In the genomic region with DNA sequence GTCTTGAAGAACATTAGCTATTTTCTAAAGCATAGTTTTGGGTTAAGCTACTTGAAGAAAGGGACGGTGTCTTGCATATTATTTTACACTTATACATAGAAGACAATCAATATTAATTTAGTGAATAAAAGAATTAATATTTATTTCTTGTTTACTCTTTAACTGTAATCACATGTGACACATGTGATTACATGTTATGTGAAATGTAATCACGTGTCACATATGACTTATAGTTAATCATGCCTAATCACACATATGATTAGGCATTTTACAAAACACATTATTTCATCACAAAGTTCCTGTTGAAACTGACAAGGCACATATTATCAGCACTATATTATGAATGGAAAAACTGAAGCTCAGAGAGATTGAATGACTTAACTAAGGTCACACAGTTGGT, we compare ENCODE assay signal across 2 cellular contexts.
TF ChIP-seq lines count a peak whose summit lies in the region.

No MANE protein-coding gene starts in this region.

TF ChIP-seq in A549, 52 proteins besides CTCF, POLR2A, EP300 and RAD21:
- TF ChIP-seq SREBF2 (IDR thresholded peaks at IDR 0.05), result no peak
- TF ChIP-seq, protein P1, sequence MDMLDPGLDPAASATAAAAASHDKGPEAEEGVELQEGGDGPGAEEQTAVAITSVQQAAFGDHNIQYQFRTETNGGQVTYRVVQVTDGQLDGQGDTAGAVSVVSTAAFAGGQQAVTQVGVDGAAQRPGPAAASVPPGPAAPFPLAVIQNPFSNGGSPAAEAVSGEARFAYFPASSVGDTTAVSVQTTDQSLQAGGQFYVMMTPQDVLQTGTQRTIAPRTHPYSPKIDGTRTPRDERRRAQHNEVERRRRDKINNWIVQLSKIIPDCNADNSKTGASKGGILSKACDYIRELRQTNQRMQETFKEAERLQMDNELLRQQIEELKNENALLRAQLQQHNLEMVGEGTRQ (IDR thresholded peaks at IDR 0.05), result peak; percentile 76

TF ChIP-seq in HepG2, 621 proteins besides CTCF, POLR2A, EP300 and RAD21:
- TF ChIP-seq FOXP1 (IDR thresholded peaks at IDR 0.05) (no peak), FOXP1 (CRISPR knock-in tag; IDR thresholded peaks at IDR 0.05) (no peak)
- TF ChIP-seq, protein P2, sequence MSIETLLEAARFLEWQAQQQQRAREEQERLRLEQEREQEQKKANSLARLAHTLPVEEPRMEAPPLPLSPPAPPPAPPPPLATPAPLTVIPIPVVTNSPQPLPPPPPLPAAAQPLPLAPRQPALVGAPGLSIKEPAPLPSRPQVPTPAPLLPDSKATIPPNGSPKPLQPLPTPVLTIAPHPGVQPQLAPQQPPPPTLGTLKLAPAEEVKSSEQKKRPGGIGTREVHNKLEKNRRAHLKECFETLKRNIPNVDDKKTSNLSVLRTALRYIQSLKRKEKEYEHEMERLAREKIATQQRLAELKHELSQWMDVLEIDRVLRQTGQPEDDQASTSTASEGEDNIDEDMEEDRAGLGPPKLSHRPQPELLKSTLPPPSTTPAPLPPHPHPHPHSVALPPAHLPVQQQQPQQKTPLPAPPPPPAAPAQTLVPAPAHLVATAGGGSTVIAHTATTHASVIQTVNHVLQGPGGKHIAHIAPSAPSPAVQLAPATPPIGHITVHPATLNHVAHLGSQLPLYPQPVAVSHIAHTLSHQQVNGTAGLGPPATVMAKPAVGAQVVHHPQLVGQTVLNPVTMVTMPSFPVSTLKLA (IDR thresholded peaks at IDR 0.05), result peak; percentile 60
